Comparison of ENCODE assay signal across 9 cellular contexts in the genomic region with DNA sequence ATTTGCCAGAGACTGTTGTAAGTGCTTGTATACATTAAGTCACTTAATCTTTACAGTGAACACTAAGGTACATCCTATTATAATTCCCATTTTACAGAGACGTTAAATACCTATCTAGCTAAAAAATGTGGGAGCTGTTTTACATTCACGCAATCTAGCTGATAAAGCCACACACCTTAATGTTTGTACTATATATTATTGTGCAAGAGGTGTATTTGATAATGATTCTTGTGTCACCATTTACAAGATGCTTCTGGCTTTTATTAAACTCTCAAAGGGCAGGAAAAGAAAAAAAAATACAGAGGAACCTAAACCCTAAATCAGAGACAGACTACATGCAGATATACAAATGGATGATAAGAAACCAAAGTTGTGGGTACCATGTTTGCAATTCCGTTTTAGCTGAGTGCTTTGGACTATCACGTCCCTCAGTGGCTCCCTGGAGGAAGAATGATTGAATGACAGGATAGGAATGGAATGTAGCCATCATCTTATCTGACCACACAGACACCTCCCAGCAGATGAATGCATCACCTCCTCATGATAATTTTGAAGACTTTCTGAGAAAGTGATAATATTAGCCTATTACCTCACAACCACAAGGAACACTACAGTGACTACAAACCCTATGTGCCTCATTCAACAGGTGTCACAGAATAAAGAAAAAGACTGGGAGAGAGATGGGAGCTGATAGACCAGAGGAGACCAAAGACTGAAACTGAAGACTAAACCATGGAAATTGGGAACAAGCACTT.
A peak's percentile ranks its signal among the peaks of the same experiment; 100 is the strongest.
DNase-seq lines count a peak whose midpoint lies in the region; ATAC-seq and TF ChIP-seq lines count a peak whose summit lies in the region.
"Had no signal": no experiment of that assay in that cellular context is flagged by ENCODE, and none has a peak within 500 bp of the region (broad histone marks: within the 10 kb centered on the region; RNA-seq: fewer than 3 reads in every experiment).

No MANE protein-coding gene starts in this region.

- 30% methylated on average over 4 of the region's 4 CpGs for WGBS in right lobe of liver (ENCODE audit: insufficient coverage, low coverage, low lambda C conversion rate, missing lambda C conversion rate)

- no peak for TF ChIP-seq POLR2A in right lobe of liver (IDR thresholded peaks at IDR 0.05)

- no peaks in the 10 kb centered on the region for H3K9me3 ChIP-seq in right lobe of liver
- no peaks in the 10 kb centered on the region for H3K9me3 ChIP-seq in upper lobe of right lung

- peak overlapping the region in 2 of 3 donors; percentile 92 to 96 for H3K27ac ChIP-seq in right lobe of liver
- H3K27ac ChIP-seq in upper lobe of right lung: no peak overlapping the region

- H3K4me1 ChIP-seq in right lobe of liver: peaks cover 0 to 4% (median 2%) of the 10 kb centered on the region in 4 donors
- H3K4me1 ChIP-seq in upper lobe of right lung: peaks cover 7% of the 10 kb centered on the region

- peak overlapping the region; percentile 92 for H3K4me3 Mint-ChIP-seq in activated naive CD4-positive, alpha-beta T cell treated with anti-CD3 and anti-CD28 coated beads, Interleukin-2, amount 50 U/mL, for 24 hours

- peak overlapping the region; percentile 1 for H3K27ac Mint-ChIP-seq in activated naive CD4-positive, alpha-beta T cell treated with anti-CD3 and anti-CD28 coated beads, Interleukin-2, amount 50 U/mL, for 24 hours

- H3K4me3 ChIP-seq in right lobe of liver (peak overlapping the region; percentile 48 to 65 (median 65)), upper lobe of right lung (peak overlapping the region; percentile 53)

- DNase-seq in activated naive CD4-positive, alpha-beta T cell treated with Interleukin-2 at 50 U/mL for 16 hours: no peak
- DNase-seq in amniotic epithelial cell (ENCODE audit: low read depth): peak; percentile 81
- DNase-seq in right lobe of liver: no peak
- DNase-seq in upper lobe of right lung: no peak
- no peak for DNase-seq in cortex of kidney (lab: John Stamatoyannopoulos, UW)
- DNase-seq in NCI-H2107 treated with DMSO at 0.1 percent for 48 hours (lab: John Stamatoyannopoulos, UW; ENCODE audit: unreplicated experiment): no peak
- no peak for DNase-seq in NCI-H1417 treated with DMSO at 0.1 percent for 48 hours (lab: John Stamatoyannopoulos, UW)
- DNase-seq: DMS153 had no signal

- no peaks in the 10 kb centered on the region for H3K36me3 Mint-ChIP-seq in activated naive CD4-positive, alpha-beta T cell treated with anti-CD3 and anti-CD28 coated beads, Interleukin-2, amount 50 U/mL, for 24 hours

- H3K27me3 Mint-ChIP-seq in activated naive CD4-positive, alpha-beta T cell treated with anti-CD3 and anti-CD28 coated beads, Interleukin-2, amount 50 U/mL, for 24 hours: peaks cover 1% of the 10 kb centered on the region

- H3K27me3 ChIP-seq in right lobe of liver: no peaks in the 10 kb centered on the region
- H3K27me3 ChIP-seq in upper lobe of right lung: no peaks in the 10 kb centered on the region

- peaks cover 17% of the 10 kb centered on the region for H3K4me1 Mint-ChIP-seq in activated naive CD4-positive, alpha-beta T cell treated with anti-CD3 and anti-CD28 coated beads, Interleukin-2, amount 50 U/mL, for 24 hours

- no peak for TF ChIP-seq CTCF in right lobe of liver (IDR thresholded peaks at IDR 0.05)
- TF ChIP-seq CTCF in upper lobe of right lung (IDR thresholded peaks at IDR 0.05): no peak

- no peaks in the 10 kb centered on the region for H3K9me3 Mint-ChIP-seq in activated naive CD4-positive, alpha-beta T cell treated with anti-CD3 and anti-CD28 coated beads, Interleukin-2, amount 50 U/mL, for 24 hours

- H3K36me3 ChIP-seq in right lobe of liver: no peaks in the 10 kb centered on the region
- H3K36me3 ChIP-seq in upper lobe of right lung: no peaks in the 10 kb centered on the region

- ATAC-seq in right lobe of liver (peak in 1 of 4 donors; percentile 3), upper lobe of right lung (no peak)

- intact Hi-C loops in right lobe of liver (cut with DNase I) (no loop called here), upper lobe of right lung (cut with DNase I) (no loop called here)
